8 cellular contexts compared by ENCODE assay signal in genomic region chr2:231601356-231602229, GRCh38.
DNase-seq lines count a peak whose midpoint lies in the region; ATAC-seq lines count a peak whose summit lies in the region.

No MANE protein-coding gene starts in this region.

- peaks cover 36% of the 10 kb centered on the region for H3K36me3 Mint-ChIP-seq in effector memory CD8-positive, alpha-beta T cell (ENCODE audit: insufficient read depth)

- H3K4me1 Mint-ChIP-seq in effector memory CD8-positive, alpha-beta T cell (ENCODE audit: low read depth in 2 of 2) = peaks cover 11 to 12% of the 10 kb centered on the region in 2 donors

- ATAC-seq in HG03378 (IDR thresholded peaks at IDR 0.05; ENCODE audit: unreplicated experiment) (peak; percentile 39), HG02588 (IDR thresholded peaks at IDR 0.05; ENCODE audit: unreplicated experiment) (no peak)
- ATAC-seq in effector memory CD8-positive, alpha-beta T cell (replicated peaks) = peak; percentile 28

- H3K27me3 Mint-ChIP-seq in effector memory CD8-positive, alpha-beta T cell = no peaks in the 10 kb centered on the region

- DNase-seq in DMS53 (lab: John Stamatoyannopoulos, UW) (peak; percentile 90), NOMO-1 treated with DMSO at 0.1 percent for 48 hours (lab: John Stamatoyannopoulos, UW; ENCODE audit: unreplicated experiment) (peak; percentile 77), midbrain (lab: John Stamatoyannopoulos, UW) (peak; percentile 85)
- DNase-seq in activated CD8-positive, alpha-beta memory T cell treated with anti-CD3 and anti-CD28 coated beads for 24 hours = peak; percentile 89
- DNase-seq in effector memory CD8-positive, alpha-beta T cell = peak; percentile 76 to 78 (median 78)
- DNase-seq in stimulated activated CD8-positive, alpha-beta memory T cell treated with anti-CD3 and anti-CD28 coated beads, Interleukin-2, amount 100 ng/mL, for 48 hours (ENCODE audit: low read depth in 2 of 2) = peak; percentile 71 to 75

- H3K9me3 Mint-ChIP-seq in effector memory CD8-positive, alpha-beta T cell = no peaks in the 10 kb centered on the region

- no peak overlapping the region for H3K4me3 Mint-ChIP-seq in effector memory CD8-positive, alpha-beta T cell

- peak overlapping the region; percentile 47 to 89 for H3K27ac Mint-ChIP-seq in effector memory CD8-positive, alpha-beta T cell
